Comparison of ENCODE assay signal across 25 cellular contexts in the genomic region with DNA sequence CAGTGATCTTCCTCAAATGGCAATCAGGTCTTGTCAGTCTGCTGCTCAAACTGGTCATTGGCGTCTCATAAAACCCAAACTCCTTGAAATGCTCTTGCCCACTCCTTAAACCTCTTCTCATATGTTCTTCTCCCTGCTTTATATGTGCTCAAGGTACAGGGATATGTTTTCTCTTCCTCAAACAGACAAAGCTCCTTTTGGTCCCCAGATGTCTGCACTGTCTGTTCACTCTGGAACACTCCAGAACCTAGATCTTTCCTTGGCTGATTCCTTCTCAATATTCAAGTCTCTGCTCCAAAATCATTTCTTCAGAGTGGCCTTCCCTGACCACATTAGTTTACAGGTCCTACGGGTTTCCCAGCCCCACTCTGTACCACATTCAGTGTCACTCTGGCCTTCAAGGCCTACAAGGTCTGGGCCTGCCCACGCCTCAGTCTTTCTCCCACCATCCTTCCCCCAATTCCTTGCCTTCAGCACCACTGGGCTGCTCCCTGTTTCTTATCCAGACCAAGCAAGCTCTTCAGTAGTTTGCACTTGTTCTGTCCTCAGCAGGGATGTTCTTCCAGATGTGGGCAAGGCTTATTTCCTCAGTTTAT. TPM values are rescaled to one million over a fixed set of nuclear protein-coding genes. Genes with fewer than 3 reads are reported as not detected.
DNase-seq lines count a peak whose midpoint lies in the region; ATAC-seq lines count a peak whose summit lies in the region.
"Had no signal": no experiment of that assay in that cellular context is flagged by ENCODE, and none has a peak within 500 bp of the region (broad histone marks: within the 10 kb centered on the region; RNA-seq: fewer than 3 reads in every experiment).

No MANE protein-coding gene starts in this region.

- peak overlapping the region; percentile 96 for H3K27ac Mint-ChIP-seq in activated naive CD4-positive, alpha-beta T cell treated with anti-CD3 and anti-CD28 coated beads, Interleukin-2, amount 50 U/mL, for 24 hours
- peak overlapping the region; percentile 2 for H3K27ac Mint-ChIP-seq in T-helper 17 cell
- H3K27ac Mint-ChIP-seq in central memory CD8-positive, alpha-beta T cell (ENCODE audit: low read depth), result peak overlapping the region; percentile 84
- peak overlapping the region; percentile 90 to 95 for H3K27ac Mint-ChIP-seq in stimulated activated naive CD8-positive, alpha-beta T cell treated with anti-CD3 and anti-CD28 coated beads, Interleukin-15, amount 100 ng/mL, for 72 hours
- H3K27ac Mint-ChIP-seq: T-helper 1 cell treated with Interleukin-12 subunit alpha and Interleukin-12 subunit beta and Interleukin-4 antibody, amounts not matched to agents 30 μg/mL and 1 μg/mL, for 36 hours had no signal

- peaks cover 60% of the 10 kb centered on the region for H3K4me1 Mint-ChIP-seq in activated naive CD4-positive, alpha-beta T cell treated with anti-CD3 and anti-CD28 coated beads, Interleukin-2, amount 50 U/mL, for 24 hours
- peaks cover 34% of the 10 kb centered on the region for H3K4me1 Mint-ChIP-seq in T-helper 17 cell
- H3K4me1 Mint-ChIP-seq in central memory CD8-positive, alpha-beta T cell, result peaks cover 49% of the 10 kb centered on the region
- H3K4me1 Mint-ChIP-seq in stimulated activated naive CD8-positive, alpha-beta T cell treated with anti-CD3 and anti-CD28 coated beads, Interleukin-15, amount 100 ng/mL, for 72 hours, result peaks cover 37% of the 10 kb centered on the region

- H3K36me3 Mint-ChIP-seq in activated naive CD4-positive, alpha-beta T cell treated with anti-CD3 and anti-CD28 coated beads, Interleukin-2, amount 50 U/mL, for 24 hours, result peaks cover 22% of the 10 kb centered on the region
- H3K36me3 Mint-ChIP-seq in T-helper 17 cell (ENCODE audit: low read depth), result peaks cover 4% of the 10 kb centered on the region
- peaks cover 24% of the 10 kb centered on the region for H3K36me3 Mint-ChIP-seq in central memory CD8-positive, alpha-beta T cell (ENCODE audit: insufficient read depth)

- peaks cover 8% of the 10 kb centered on the region for H3K9me3 Mint-ChIP-seq in activated naive CD4-positive, alpha-beta T cell treated with anti-CD3 and anti-CD28 coated beads, Interleukin-2, amount 50 U/mL, for 24 hours
- no peaks in the 10 kb centered on the region for H3K9me3 Mint-ChIP-seq in central memory CD8-positive, alpha-beta T cell
- H3K9me3 Mint-ChIP-seq in stimulated activated naive CD8-positive, alpha-beta T cell treated with anti-CD3 and anti-CD28 coated beads, Interleukin-15, amount 100 ng/mL, for 72 hours, result peaks cover 0 to 5% of the 10 kb centered on the region in 2 donors

- peaks cover 2% of the 10 kb centered on the region for H3K4me1 ChIP-seq in effector memory CD4-positive, alpha-beta T cell (ENCODE audit: control insufficient read depth, insufficient read depth, low read length, poor library complexity, severe bottlenecking)
- H3K4me1 ChIP-seq: heart left ventricle, sigmoid colon, suprapubic skin had no signal

- H3K27ac ChIP-seq in effector memory CD4-positive, alpha-beta T cell (ENCODE audit: insufficient read depth, low read length, poor library complexity, severe bottlenecking), result no peak overlapping the region
- H3K27ac ChIP-seq: heart left ventricle, sigmoid colon, suprapubic skin had no signal

- no peak overlapping the region for H3K4me3 ChIP-seq in effector memory CD4-positive, alpha-beta T cell (ENCODE audit: insufficient read depth, low read depth, low read length, poor library complexity, severe bottlenecking)
- H3K4me3 ChIP-seq: heart left ventricle, sigmoid colon, suprapubic skin had no signal

- H3K9me3 ChIP-seq in T-helper 17 cell (ENCODE audit: control insufficient read depth, low read length, poor library complexity, severe bottlenecking), result no peaks in the 10 kb centered on the region
- no peaks in the 10 kb centered on the region for H3K9me3 ChIP-seq in effector memory CD4-positive, alpha-beta T cell (ENCODE audit: control insufficient read depth, low read length)
- H3K9me3 ChIP-seq: heart left ventricle, sigmoid colon, suprapubic skin had no signal

- no peaks in the 10 kb centered on the region for H3K27me3 ChIP-seq in effector memory CD4-positive, alpha-beta T cell (replicated peaks; ENCODE audit: control insufficient read depth, insufficient read depth, low read length, poor library complexity, severe bottlenecking)
- H3K27me3 ChIP-seq: heart left ventricle, sigmoid colon, suprapubic skin had no signal

- ATAC-seq in T-helper 17 cell (no peak), GM19397 (IDR thresholded peaks at IDR 0.05; ENCODE audit: unreplicated experiment) (no peak)
- ATAC-seq in central memory CD8-positive, alpha-beta T cell (replicated peaks; ENCODE audit: extremely low read depth, poor library complexity, severe bottlenecking), result no peak
- ATAC-seq in stimulated activated naive CD8-positive, alpha-beta T cell treated with anti-CD3 and anti-CD28 coated beads, Interleukin-15, amount 100 ng/mL, for 72 hours, result peak; percentile 77
- ATAC-seq: heart left ventricle had no signal

- H3K36me3 ChIP-seq in effector memory CD4-positive, alpha-beta T cell (ENCODE audit: control insufficient read depth, insufficient read depth, low read length), result peaks cover 8% of the 10 kb centered on the region
- H3K36me3 ChIP-seq: heart left ventricle, sigmoid colon, suprapubic skin had no signal

- H3K4me3 Mint-ChIP-seq in activated naive CD4-positive, alpha-beta T cell treated with anti-CD3 and anti-CD28 coated beads, Interleukin-2, amount 50 U/mL, for 24 hours, result peak overlapping the region; percentile 34
- peak overlapping the region; percentile 2 for H3K4me3 Mint-ChIP-seq in T-helper 17 cell
- H3K4me3 Mint-ChIP-seq in central memory CD8-positive, alpha-beta T cell, result peak overlapping the region; percentile 14
- H3K4me3 Mint-ChIP-seq in stimulated activated naive CD8-positive, alpha-beta T cell treated with anti-CD3 and anti-CD28 coated beads, Interleukin-15, amount 100 ng/mL, for 72 hours, result peak overlapping the region; percentile 68 to 86
- H3K4me3 Mint-ChIP-seq: T-helper 1 cell treated with Interleukin-12 subunit alpha and Interleukin-12 subunit beta and Interleukin-4 antibody, amounts not matched to agents 30 μg/mL and 1 μg/mL, for 36 hours had no signal

- no peaks in the 10 kb centered on the region for H3K27me3 Mint-ChIP-seq in activated naive CD4-positive, alpha-beta T cell treated with anti-CD3 and anti-CD28 coated beads, Interleukin-2, amount 50 U/mL, for 24 hours
- no peaks in the 10 kb centered on the region for H3K27me3 Mint-ChIP-seq in T-helper 17 cell
- H3K27me3 Mint-ChIP-seq in central memory CD8-positive, alpha-beta T cell, result no peaks in the 10 kb centered on the region
- no peaks in the 10 kb centered on the region for H3K27me3 Mint-ChIP-seq in stimulated activated naive CD8-positive, alpha-beta T cell treated with anti-CD3 and anti-CD28 coated beads, Interleukin-15, amount 100 ng/mL, for 72 hours

- DNase-seq in activated naive CD4-positive, alpha-beta T cell (lab: John Stamatoyannopoulos, UW), result no peak
- no peak for DNase-seq in T-helper 17 cell
- no peak for DNase-seq in central memory CD8-positive, alpha-beta T cell (ENCODE audit: low spot score in 2 of 2)
- DNase-seq in stimulated activated naive CD8-positive, alpha-beta T cell treated with anti-CD3 and anti-CD28 coated beads, Interleukin-15, amount 100 ng/mL, for 72 hours, result no peak
- no peak for DNase-seq in amygdala (lab: John Stamatoyannopoulos, UW)
- DNase-seq in effector memory CD4-positive, alpha-beta T cell, result no peak
- DNase-seq: C1 segment of cervical spinal cord; central memory CD4-positive, alpha-beta T cell; H7; mesenchymal stem cell; NCI-H146; NCI-H2171 treated with DMSO at 0.1 percent for 48 hours; NCI-H524 treated with DMSO at 0.1 percent for 48 hours; posterior cingulate gyrus; sigmoid colon; stimulated activated CD4-positive, alpha-beta T cell treated with anti-CD3 and anti-CD28 coated beads, Interleukin-15, amount 100 ng/mL, for 24 hours; stimulated activated CD8-positive, alpha-beta memory T cell treated with anti-CD3 and anti-CD28 coated beads, Interleukin-4, amount 100 ng/mL, for 48 hours had no signal

RNA-seq across cellular contexts. Expression of a gene that starts 9.0 kb away (rescaled TPM):
- total RNA-seq in T-helper 17 cell, result 10 to 100 TPM; 53.9 to 64.7 TPM
- total RNA-seq: epithelial cell of proximal tubule, H7, myocyte, SK-MEL-5 had no signal

Comparison
In these comparisons a context has a peak if more than half of its experiments do, and no peak if none do; other contexts are left out.
1. H3K27ac Mint-ChIP-seq: peak in every context shown above with its lines; median percentile 96 in activated naive CD4-positive, alpha-beta T cell treated with anti-CD3 and anti-CD28 coated beads, Interleukin-2, amount 50 U/mL, for 24 hours; 92 in stimulated activated naive CD8-positive, alpha-beta T cell treated with anti-CD3 and anti-CD28 coated beads, Interleukin-15, amount 100 ng/mL, for 72 hours; 84 in central memory CD8-positive, alpha-beta T cell; 2 in T-helper 17 cell.
2. H3K4me3 Mint-ChIP-seq: peak in every context shown above with its lines; median percentile 77 in stimulated activated naive CD8-positive, alpha-beta T cell treated with anti-CD3 and anti-CD28 coated beads, Interleukin-15, amount 100 ng/mL, for 72 hours; 34 in activated naive CD4-positive, alpha-beta T cell treated with anti-CD3 and anti-CD28 coated beads, Interleukin-2, amount 50 U/mL, for 24 hours; 14 in central memory CD8-positive, alpha-beta T cell; 2 in T-helper 17 cell.